ENCODE assay signal across 2 cellular contexts in the genomic region with DNA sequence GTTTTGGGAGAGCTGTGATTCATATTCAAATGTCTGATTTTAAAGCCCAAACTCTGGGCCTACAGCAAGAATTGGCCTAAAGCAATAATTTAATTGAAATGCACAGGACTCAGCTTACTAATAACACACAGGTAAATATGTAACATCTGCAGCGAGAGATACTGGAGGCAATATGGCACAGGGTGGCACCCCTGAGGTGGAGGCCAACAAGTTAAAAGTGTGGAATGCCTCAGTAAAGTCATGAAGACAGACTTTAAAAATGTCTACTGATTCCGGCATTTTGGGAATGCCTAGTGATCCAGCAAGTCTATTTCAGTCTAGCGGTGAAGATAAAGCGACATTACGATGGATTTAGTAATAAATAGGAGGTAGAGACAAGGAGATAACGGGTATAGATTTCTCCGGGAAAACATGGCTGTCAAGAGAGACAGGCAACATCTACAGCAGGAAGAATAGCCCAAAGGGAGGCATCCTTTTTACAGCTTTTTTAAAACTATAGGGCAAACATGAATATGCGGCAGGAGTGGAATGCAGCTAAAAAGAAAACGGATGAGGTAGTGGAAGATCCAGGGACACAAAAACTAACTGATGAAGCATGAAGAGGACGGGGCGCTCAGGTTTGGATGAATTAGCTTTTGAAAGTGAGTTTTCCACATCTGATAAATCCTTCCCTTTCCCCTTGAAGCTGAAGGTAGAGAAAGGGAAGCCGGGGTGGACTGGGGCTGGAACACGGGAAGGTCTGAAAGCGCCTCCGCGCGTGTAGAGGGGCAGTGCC.
TF ChIP-seq lines count a peak whose summit lies in the region.

No MANE protein-coding gene starts in this region.

TF ChIP-seq in HCT116, 20 proteins besides CTCF, POLR2A, EP300 and RAD21:
- no peak for TF ChIP-seq CBX3 (IDR thresholded peaks at IDR 0.05; ENCODE audit: low read depth)
- TF ChIP-seq TCF7L2 (IDR thresholded peaks at IDR 0.05; ENCODE audit: borderline replicate concordance, extremely low read depth, insufficient read depth, insufficient read length): no peak
- TF ChIP-seq FOSL1 (IDR thresholded peaks at IDR 0.05; ENCODE audit: low read depth): no peak

TF ChIP-seq in K562, 482 proteins besides CTCF, POLR2A, EP300 and RAD21:
- TF ChIP-seq YY1 (IDR thresholded peaks at IDR 0.05; ENCODE audit: borderline replicate concordance in 1 of 3, control insufficient read depth in 1 of 3, extremely low read depth in 1 of 3, insufficient read depth in 3 of 3, insufficient read length in 1 of 3, insufficient replicate concordance in 2 of 3, low read depth in 1 of 3, low read length in 2 of 3) (peak in 1 of 3 experiments; percentile 31), CTBP1 (IDR thresholded peaks at IDR 0.05; ENCODE audit: borderline replicate concordance) (no peak), ZC3H4 (CRISPR knock-in tag; IDR thresholded peaks at IDR 0.05; ENCODE audit: borderline replicate concordance) (0 out of 2 replicates have a peak, but pooled peaks have one; percentile 3)
